Comparison of ENCODE assay signal across 8 cellular contexts in genomic region chr19:34217952-34218817, GRCh38. TPM values are rescaled to one million over a fixed set of nuclear protein-coding genes. Genes with fewer than 3 reads are reported as not detected.
DNase-seq lines count a peak whose midpoint lies in the region; FAIRE-seq and TF ChIP-seq lines count a peak whose summit lies in the region.

No MANE protein-coding gene starts in this region.

- no peak for DNase-seq in GM12891 (ENCODE audit: insufficient read length, low spot score)
- DNase-seq in HS-27A (ENCODE audit: low read depth), result peak; percentile 100
- peak; percentile 96 for DNase-seq in RPMI7951 (ENCODE audit: low read depth)
- peak; percentile 64 for DNase-seq in activated effector memory CD4-positive, alpha-beta T cell treated with Interleukin-2 at 50 U/mL for 16 hours
- DNase-seq in stimulated activated naive CD4-positive, alpha-beta T cell treated with Interleukin-2 at 50 U/mL for 16 hours (lab: John Stamatoyannopoulos, UW), result peak; percentile 47
- DNase-seq in suprapubic skin (ENCODE audit: low spot score in 2 of 2), result no peak
- DNase-seq in posterior cingulate gyrus, result no peak

- H3K36me3 ChIP-seq in suprapubic skin, result peaks cover 70% of the 10 kb centered on the region

- H3K9me3 ChIP-seq in suprapubic skin, result no peaks in the 10 kb centered on the region

- no peak for TF ChIP-seq EP300 in suprapubic skin (IDR thresholded peaks at IDR 0.05)

- no peak for TF ChIP-seq CTCF in suprapubic skin (IDR thresholded peaks at IDR 0.05)

- H3K27ac ChIP-seq in suprapubic skin, result no peak overlapping the region

- intact Hi-C loops in posterior cingulate gyrus (cut with DNase I), result no loop called here

- peaks cover 4% of the 10 kb centered on the region for H3K4me1 ChIP-seq in suprapubic skin

- no peak overlapping the region for H3K4me3 ChIP-seq in suprapubic skin

- FAIRE-seq in GM12891 (lab: Jason Lieb, UNC) (peak; percentile 80), islet of Langerhans (lab: Jason Lieb, UNC) (peak; percentile 91)

- WGBS in suprapubic skin, result 74% methylated on average over 18 of the region's 18 CpGs

- H3K27me3 ChIP-seq in suprapubic skin, result no peaks in the 10 kb centered on the region

- no peak for TF ChIP-seq POLR2A in GM12891 (IDR thresholded peaks at IDR 0.05; ENCODE audit: low read depth, low read length)
- TF ChIP-seq POLR2A in suprapubic skin (IDR thresholded peaks at IDR 0.05), result no peak

TF ChIP-seq in GM12891, 5 proteins besides CTCF, POLR2A, EP300 and RAD21:
- TF ChIP-seq SPI1 (IDR thresholded peaks at IDR 0.05; ENCODE audit: low read depth, low read length) (peak; percentile 78), PAX5 (IDR thresholded peaks at IDR 0.05; ENCODE audit: insufficient read depth, low read length, severe bottlenecking) (no peak), POLR2AphosphoS5 (IDR thresholded peaks at IDR 0.05; ENCODE audit: low read depth, low read length) (no peak), POU2F2 (IDR thresholded peaks at IDR 0.05; ENCODE audit: low read depth, low read length) (no peak)

RNA-seq across cellular contexts. Expression of gene GARRE1, which starts 36.2 kb away (rescaled TPM):
- polyA plus RNA-seq in GM12891 (2012; ENCODE audit: low read depth, missing spikeins), result 3.8 TPM
- total RNA-seq in RPMI7951 (2014; rRNA removed; shearing (Covaris generic)), result 5.9 and 6.5 TPM in 2 replicates
- 10 to 100 TPM; 24.3 to 37.3 (median 31.0) TPM for total RNA-seq in suprapubic skin

RNA-seq across cellular contexts. Expression of gene LSM14A, which starts 45.9 kb away (rescaled TPM):
- polyA plus RNA-seq in GM12891 (2012; ENCODE audit: low read depth, missing spikeins), result 77.8 TPM
- total RNA-seq in RPMI7951 (2014; rRNA removed; shearing (Covaris generic)), result 50.3 and 62.8 TPM in 2 replicates
- total RNA-seq in suprapubic skin, result 100 to 1,000 TPM; 107 to 156 (median 116) TPM

Comparison
In these comparisons a context has a peak if more than half of its experiments do, and no peak if none do; other contexts are left out.
1. DNase-seq: peak in HS-27A (single experiment), RPMI7951 (single experiment), activated effector memory CD4-positive, alpha-beta T cell treated with Interleukin-2 at 50 U/mL for 16 hours (single experiment) and stimulated activated naive CD4-positive, alpha-beta T cell treated with Interleukin-2 at 50 U/mL for 16 hours (single experiment); none in GM12891 (single experiment), suprapubic skin (0 of 2) and posterior cingulate gyrus (0 of 10).